In genomic region chr4:2350982-2351381, GRCh38 we compare ENCODE assay signal across 1 cellular context.
TF ChIP-seq lines count a peak whose summit lies in the region.

No MANE protein-coding gene starts in this region.

TF ChIP-seq in WTC11, 78 proteins besides CTCF, POLR2A, EP300 and RAD21:
- TF ChIP-seq CBFB (CRISPR knock-in tag; IDR thresholded peaks at IDR 0.05; ENCODE audit: low read depth) (no peak), ZNF219 (CRISPR knock-in tag; IDR thresholded peaks at IDR 0.05; ENCODE audit: borderline replicate concordance) (no peak), NR2C2 (CRISPR knock-in tag; IDR thresholded peaks at IDR 0.05) (no peak), PRRX2 (CRISPR knock-in tag; IDR thresholded peaks at IDR 0.05) (no peak), STAT6 (CRISPR knock-in tag; conservative IDR thresholded peaks at IDR 0.05; ENCODE audit: low read depth) (no peak), ZNF317 (CRISPR knock-in tag; IDR thresholded peaks at IDR 0.05; ENCODE audit: borderline replicate concordance, low read depth) (no peak), OVOL2 (CRISPR knock-in tag; IDR thresholded peaks at IDR 0.05; ENCODE audit: borderline replicate concordance) (no peak), ELF4 (CRISPR knock-in tag; IDR thresholded peaks at IDR 0.05; ENCODE audit: low read depth) (no peak), ATF1 (CRISPR knock-in tag; IDR thresholded peaks at IDR 0.05) (no peak), FOXK1 (CRISPR knock-in tag; IDR thresholded peaks at IDR 0.05) (no peak), EMX1 (CRISPR knock-in tag; IDR thresholded peaks at IDR 0.05) (no peak), ZNF121 (CRISPR knock-in tag; IDR thresholded peaks at IDR 0.05) (no peak), USF2 (CRISPR knock-in tag; IDR thresholded peaks at IDR 0.05) (no peak), ESRRA (CRISPR knock-in tag; IDR thresholded peaks at IDR 0.05; ENCODE audit: borderline replicate concordance) (no peak), JUN (CRISPR knock-in tag; IDR thresholded peaks at IDR 0.05) (no peak)
- TF ChIP-seq, protein P1, sequence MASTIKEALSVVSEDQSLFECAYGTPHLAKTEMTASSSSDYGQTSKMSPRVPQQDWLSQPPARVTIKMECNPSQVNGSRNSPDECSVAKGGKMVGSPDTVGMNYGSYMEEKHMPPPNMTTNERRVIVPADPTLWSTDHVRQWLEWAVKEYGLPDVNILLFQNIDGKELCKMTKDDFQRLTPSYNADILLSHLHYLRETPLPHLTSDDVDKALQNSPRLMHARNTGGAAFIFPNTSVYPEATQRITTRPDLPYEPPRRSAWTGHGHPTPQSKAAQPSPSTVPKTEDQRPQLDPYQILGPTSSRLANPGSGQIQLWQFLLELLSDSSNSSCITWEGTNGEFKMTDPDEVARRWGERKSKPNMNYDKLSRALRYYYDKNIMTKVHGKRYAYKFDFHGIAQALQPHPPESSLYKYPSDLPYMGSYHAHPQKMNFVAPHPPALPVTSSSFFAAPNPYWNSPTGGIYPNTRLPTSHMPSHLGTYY (CRISPR knock-in tag; IDR thresholded peaks at IDR 0.05) = no peak
- TF ChIP-seq, protein P2, sequence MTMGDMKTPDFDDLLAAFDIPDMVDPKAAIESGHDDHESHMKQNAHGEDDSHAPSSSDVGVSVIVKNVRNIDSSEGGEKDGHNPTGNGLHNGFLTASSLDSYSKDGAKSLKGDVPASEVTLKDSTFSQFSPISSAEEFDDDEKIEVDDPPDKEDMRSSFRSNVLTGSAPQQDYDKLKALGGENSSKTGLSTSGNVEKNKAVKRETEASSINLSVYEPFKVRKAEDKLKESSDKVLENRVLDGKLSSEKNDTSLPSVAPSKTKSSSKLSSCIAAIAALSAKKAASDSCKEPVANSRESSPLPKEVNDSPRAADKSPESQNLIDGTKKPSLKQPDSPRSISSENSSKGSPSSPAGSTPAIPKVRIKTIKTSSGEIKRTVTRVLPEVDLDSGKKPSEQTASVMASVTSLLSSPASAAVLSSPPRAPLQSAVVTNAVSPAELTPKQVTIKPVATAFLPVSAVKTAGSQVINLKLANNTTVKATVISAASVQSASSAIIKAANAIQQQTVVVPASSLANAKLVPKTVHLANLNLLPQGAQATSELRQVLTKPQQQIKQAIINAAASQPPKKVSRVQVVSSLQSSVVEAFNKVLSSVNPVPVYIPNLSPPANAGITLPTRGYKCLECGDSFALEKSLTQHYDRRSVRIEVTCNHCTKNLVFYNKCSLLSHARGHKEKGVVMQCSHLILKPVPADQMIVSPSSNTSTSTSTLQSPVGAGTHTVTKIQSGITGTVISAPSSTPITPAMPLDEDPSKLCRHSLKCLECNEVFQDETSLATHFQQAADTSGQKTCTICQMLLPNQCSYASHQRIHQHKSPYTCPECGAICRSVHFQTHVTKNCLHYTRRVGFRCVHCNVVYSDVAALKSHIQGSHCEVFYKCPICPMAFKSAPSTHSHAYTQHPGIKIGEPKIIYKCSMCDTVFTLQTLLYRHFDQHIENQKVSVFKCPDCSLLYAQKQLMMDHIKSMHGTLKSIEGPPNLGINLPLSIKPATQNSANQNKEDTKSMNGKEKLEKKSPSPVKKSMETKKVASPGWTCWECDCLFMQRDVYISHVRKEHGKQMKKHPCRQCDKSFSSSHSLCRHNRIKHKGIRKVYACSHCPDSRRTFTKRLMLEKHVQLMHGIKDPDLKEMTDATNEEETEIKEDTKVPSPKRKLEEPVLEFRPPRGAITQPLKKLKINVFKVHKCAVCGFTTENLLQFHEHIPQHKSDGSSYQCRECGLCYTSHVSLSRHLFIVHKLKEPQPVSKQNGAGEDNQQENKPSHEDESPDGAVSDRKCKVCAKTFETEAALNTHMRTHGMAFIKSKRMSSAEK (CRISPR knock-in tag; IDR thresholded peaks at IDR 0.05; ENCODE audit: borderline replicate concordance) = no peak
